2 cellular contexts compared by ENCODE assay signal in genomic region chr2:37575780-37576179, GRCh38.
A peak's percentile ranks its signal among the peaks of the same experiment; 100 is the strongest.
TF ChIP-seq lines count a peak whose summit lies in the region.

No MANE protein-coding gene starts in this region.

TF ChIP-seq in HCT116, 20 proteins besides CTCF, POLR2A, EP300 and RAD21:
- TF ChIP-seq CBX3 (IDR thresholded peaks at IDR 0.05; ENCODE audit: low read depth) (no peak), CEBPB (IDR thresholded peaks at IDR 0.05; ENCODE audit: low read depth) (no peak), JUND (IDR thresholded peaks at IDR 0.05) (no peak), REST (IDR thresholded peaks at IDR 0.05; ENCODE audit: low read depth) (no peak), SRF (IDR thresholded peaks at IDR 0.05; ENCODE audit: low read depth) (no peak)

TF ChIP-seq in GM12878, 131 proteins besides CTCF, POLR2A, EP300 and RAD21:
- TF ChIP-seq SMC3 (IDR thresholded peaks at IDR 0.05; ENCODE audit: borderline replicate concordance, low read length) = peak; percentile 16; the same call in 1 of the 2 replicates
- TF ChIP-seq, protein P1, sequence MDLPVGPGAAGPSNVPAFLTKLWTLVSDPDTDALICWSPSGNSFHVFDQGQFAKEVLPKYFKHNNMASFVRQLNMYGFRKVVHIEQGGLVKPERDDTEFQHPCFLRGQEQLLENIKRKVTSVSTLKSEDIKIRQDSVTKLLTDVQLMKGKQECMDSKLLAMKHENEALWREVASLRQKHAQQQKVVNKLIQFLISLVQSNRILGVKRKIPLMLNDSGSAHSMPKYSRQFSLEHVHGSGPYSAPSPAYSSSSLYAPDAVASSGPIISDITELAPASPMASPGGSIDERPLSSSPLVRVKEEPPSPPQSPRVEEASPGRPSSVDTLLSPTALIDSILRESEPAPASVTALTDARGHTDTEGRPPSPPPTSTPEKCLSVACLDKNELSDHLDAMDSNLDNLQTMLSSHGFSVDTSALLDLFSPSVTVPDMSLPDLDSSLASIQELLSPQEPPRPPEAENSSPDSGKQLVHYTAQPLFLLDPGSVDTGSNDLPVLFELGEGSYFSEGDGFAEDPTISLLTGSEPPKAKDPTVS (IDR thresholded peaks at IDR 0.05; ENCODE audit: low read depth, low read length) = no peak
